In the genomic region with DNA sequence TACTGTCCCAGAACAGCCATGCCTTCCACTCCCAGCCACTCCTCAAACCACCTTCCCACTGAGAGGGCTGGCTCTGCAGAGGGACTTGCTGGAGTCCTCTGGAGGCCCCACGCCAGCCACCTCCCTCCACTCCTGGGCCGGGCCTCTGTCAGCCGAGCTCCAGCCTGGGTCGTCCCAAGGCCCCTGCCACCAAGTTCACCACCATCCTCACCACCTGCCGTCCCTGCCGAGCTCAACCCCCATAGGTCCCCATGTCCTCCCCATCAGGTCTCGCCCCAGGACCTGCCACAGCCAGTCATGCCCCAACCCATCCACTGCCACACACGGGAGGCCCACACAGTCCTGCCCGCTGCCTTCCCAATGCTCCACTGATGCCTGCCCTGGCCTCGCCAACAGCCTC, we compare ENCODE assay signal across 23 cellular contexts. TPM values are rescaled to one million over a fixed set of nuclear protein-coding genes. Genes with fewer than 3 reads are reported as not detected.
DNase-seq lines count a peak whose midpoint lies in the region; ATAC-seq, FAIRE-seq and TF ChIP-seq lines count a peak whose summit lies in the region.
"Had no signal": no experiment of that assay in that cellular context is flagged by ENCODE, and none has a peak within 500 bp of the region (broad histone marks: within the 10 kb centered on the region; RNA-seq: fewer than 3 reads in every experiment).

No MANE protein-coding gene starts in this region.

- no peak for TF ChIP-seq POLR2A in H1 (IDR thresholded peaks at IDR 0.05; ENCODE audit: control extremely low read depth in 1 of 2, low read depth in 2 of 2, low read length in 2 of 2)

- H3K9me3 ChIP-seq in HEK293 (ENCODE audit: control insufficient read depth, insufficient read depth, low read depth, low read length) (no peaks in the 10 kb centered on the region), H1 (ENCODE audit: insufficient read depth in 2 of 2, low read depth in 1 of 2, low read length in 1 of 2) (no peaks in the 10 kb centered on the region), neutrophil (no peaks in the 10 kb centered on the region)
- H3K9me3 ChIP-seq: ovary, right atrium auricular region, stomach, transverse colon had no signal

- H3K27ac ChIP-seq in HEK293 (ENCODE audit: extremely low read depth, low read depth, low read length) (no peak overlapping the region), H1 (ENCODE audit: low read depth, low read length) (no peak overlapping the region), neutrophil (peak overlapping the region; percentile 98)
- H3K27ac ChIP-seq: ovary, PC-9, right atrium auricular region, stomach, transverse colon had no signal

- peaks cover 11 to 13% of the 10 kb centered on the region in 2 donors for H3K36me3 Mint-ChIP-seq in CD14-positive monocyte
- H3K36me3 Mint-ChIP-seq in T-cell: peaks cover 4% of the 10 kb centered on the region

- H2BK15ac ChIP-seq in H1 (ENCODE audit: low read length): no peak overlapping the region

- no peaks in the 10 kb centered on the region for H3K23me2 ChIP-seq in H1 (ENCODE audit: low read depth, low read length)

- ATAC-seq in T-cell (replicated peaks in 1 of 4): no peak
- ATAC-seq: K562 had no signal

- H3K79me1 ChIP-seq in H1 (ENCODE audit: low read depth, low read length): peaks cover 30% of the 10 kb centered on the region

- H3K4me3 Mint-ChIP-seq in CD14-positive monocyte (no peak overlapping the region), T-cell (peak overlapping the region in 1 of 3 donors; percentile 30)
- H3K4me3 Mint-ChIP-seq: activated naive CD4-positive, alpha-beta T cell treated with anti-CD3 and anti-CD28 coated beads, Interleukin-2, amount 10 ng/mL, durations not matched to agents 7 days and 5 days; activated T-cell treated with anti-CD3 and anti-CD28 coated beads, Interleukin-2, amount 50 U/mL, for 4 hours; CD4-positive, alpha-beta T cell; HFFc6 had no signal

- no peak overlapping the region for H2AFZ ChIP-seq in H1 (ENCODE audit: low read length)
- H2AFZ ChIP-seq: PC-9 had no signal

- DNase-seq in CD14-positive monocyte (ENCODE audit: low spot score) (no peak), H1 (ENCODE audit: low read depth in 1 of 2, low spot score in 2 of 2) (no peak), T-cell (no peak), HCEC 1CT (no peak), RKO (ENCODE audit: low spot score) (no peak), globus pallidus (ENCODE audit: low spot score) (no peak)
- DNase-seq: activated naive CD4-positive, alpha-beta T cell treated with anti-CD3 and anti-CD28 coated beads, Interleukin-2, amount 10 ng/mL, durations not matched to agents 7 days and 5 days; activated T-cell treated with anti-CD3 and anti-CD28 coated beads, Interleukin-2, amount 50 U/mL, for 4 hours; CD4-positive, alpha-beta T cell; head of caudate nucleus; HFFc6; NCI-H1436; NCI-H446 treated with DMSO at 0.1 percent for 48 hours; ovary; PC-9; SIG-M5; stimulated activated CD4-positive, alpha-beta T cell treated with anti-CD3 and anti-CD28 coated beads, Interleukin-4, amount 100 ng/mL, for 24 hours; stomach; transverse colon had no signal

- peak overlapping the region; percentile 29 for H4K91ac ChIP-seq in H1 (replicated peaks; ENCODE audit: insufficient read length, low read length)

- TF ChIP-seq CTCF in CD14-positive monocyte (IDR thresholded peaks at IDR 0.05) (no peak), HEK293 (tag by site-specific recombination; IDR thresholded peaks at IDR 0.05) (no peak), H1 (IDR thresholded peaks at IDR 0.05; ENCODE audit: control extremely low read depth in 1 of 3, insufficient read depth in 1 of 3, low read depth in 1 of 3, low read length in 3 of 3) (no peak), neutrophil (IDR thresholded peaks at IDR 0.05) (no peak)

- POLR2A ChIA-PET in HEK293 (lab: Yijun Ruan, JAX): no interaction called here
- POLR2A ChIA-PET in H1 (lab: Charles Lee; ENCODE audit: partially characterized antibody): interaction anchor here (0.7 kb wide), 1 partner anchor 11 kb away, joined by 3 read pairs; no protein-coding TSS in a partner anchor
- POLR2A ChIA-PET in T-cell (lab: Charles Lee): interaction anchor here in 1 of 2 donors (0.6 kb wide), 1 partner anchor 9 kb away, joined by 5 read pairs; no protein-coding TSS in a partner anchor

- H4K20me1 ChIP-seq in H1 (replicated peaks in 1 of 2; ENCODE audit: control insufficient read depth in 1 of 2, insufficient read depth in 2 of 2, low read length in 2 of 2): peaks cover 10% of the 10 kb centered on the region in 2 experiments

- 91% methylated on average over 8 of the region's 10 CpGs; no CpG with 5 or more reads in 1 of the 2 experiments for WGBS in H1 (ENCODE audit: extremely low coverage in 1 of 2, insufficient coverage in 1 of 2, insufficient read length in 1 of 2, insufficient replicate concordance in 2 of 2, low coverage in 1 of 2, low lambda C conversion rate in 2 of 2, missing lambda C conversion rate in 1 of 2), 2 experiments

- no peak overlapping the region for H3K14ac ChIP-seq in H1 (ENCODE audit: insufficient read length)

- no peak for TF ChIP-seq RAD21 in H1 (IDR thresholded peaks at IDR 0.05 in 1 of 2, conservative IDR thresholded peaks at IDR 0.05 in 1 of 2; ENCODE audit: low read depth in 2 of 2, low read length in 2 of 2)

- H3K27me3 Mint-ChIP-seq in CD14-positive monocyte (ENCODE audit: low read depth in 3 of 3): peaks cover 0 to 4% (median 0%) of the 10 kb centered on the region in 3 donors
- H3K27me3 Mint-ChIP-seq in T-cell: no peaks in the 10 kb centered on the region
- H3K27me3 Mint-ChIP-seq: activated naive CD4-positive, alpha-beta T cell treated with anti-CD3 and anti-CD28 coated beads, Interleukin-2, amount 10 ng/mL, durations not matched to agents 7 days and 5 days; CD4-positive, alpha-beta T cell had no signal

- H3K23ac ChIP-seq in H1 (ENCODE audit: insufficient read length): no peak overlapping the region

- H3K4me1 ChIP-seq in HEK293 (ENCODE audit: control insufficient read depth, insufficient read depth, low read length): no peaks in the 10 kb centered on the region
- peaks cover 0 to 4% (median 0%) of the 10 kb centered on the region in 4 experiments; a peak in 2 of 7 replicates for H3K4me1 ChIP-seq in H1 (replicated peaks in 1 of 4; ENCODE audit: control insufficient read depth in 3 of 4, insufficient read depth in 4 of 4, low read length in 3 of 4)
- H3K4me1 ChIP-seq in neutrophil (ENCODE audit: control insufficient read depth in 1 of 2, insufficient read depth in 1 of 2, low read depth in 1 of 2, low read length in 1 of 2): peaks cover 40 to 41% of the 10 kb centered on the region in 2 experiments

- H3K36me3 ChIP-seq in HEK293 (ENCODE audit: control insufficient read depth in 2 of 2, insufficient read depth in 1 of 2, low read length in 2 of 2): no peaks in the 10 kb centered on the region
- no peaks in the 10 kb centered on the region; a peak in 1 of 8 replicates for H3K36me3 ChIP-seq in H1 (ENCODE audit: control insufficient read depth in 2 of 4, insufficient read depth in 4 of 4, low read length in 3 of 4)
- H3K36me3 ChIP-seq in neutrophil: no peaks in the 10 kb centered on the region
- H3K36me3 ChIP-seq: ovary, right atrium auricular region, stomach, transverse colon had no signal

- peak overlapping the region; percentile 63; the same call in 1 of the 2 replicates for H2BK5ac ChIP-seq in H1 (ENCODE audit: low read depth, low read length)

- H3K4ac ChIP-seq in H1 (replicated peaks; ENCODE audit: insufficient read length, low read depth, low read length): peak overlapping the region; percentile 14

- CTCF ChIA-PET in HEK293 (lab: Yijun Ruan, JAX) (no interaction called here), H1 (lab: Charles Lee; ENCODE audit: partially characterized antibody) (interaction anchor here (1.1 to 3.4 kb wide), 4 partner anchors 17 to 37 kb away, joined by 3 to 25 read pairs (median 6); no protein-coding TSS in a partner anchor), T-cell (lab: Charles Lee) (no interaction called here)

- no peak overlapping the region for H2BK20ac ChIP-seq in H1 (ENCODE audit: low read length)

- H3K9me3 Mint-ChIP-seq in CD14-positive monocyte (peaks cover 0 to 2% (median 0%) of the 10 kb centered on the region in 7 donors), T-cell (no peaks in the 10 kb centered on the region)
- H3K9me3 Mint-ChIP-seq: activated naive CD4-positive, alpha-beta T cell treated with anti-CD3 and anti-CD28 coated beads, Interleukin-2, amount 10 ng/mL, durations not matched to agents 7 days and 5 days; activated T-cell treated with anti-CD3 and anti-CD28 coated beads, Interleukin-2, amount 50 U/mL, for 4 hours; CD4-positive, alpha-beta T cell; HFFc6 had no signal

- no peaks in the 10 kb centered on the region for H3K27me3 ChIP-seq in H1 (replicated peaks in 1 of 4; ENCODE audit: control insufficient read depth in 3 of 4, extremely low read depth in 1 of 4, insufficient read depth in 3 of 4, low read length in 3 of 4)
- H3K27me3 ChIP-seq in neutrophil: no peaks in the 10 kb centered on the region
- H3K27me3 ChIP-seq: ovary, right atrium auricular region, stomach, transverse colon had no signal

- no peak overlapping the region for H4K5ac ChIP-seq in H1 (ENCODE audit: insufficient read length, low read depth, low read length)

- TF ChIP-seq EP300 in H1 (IDR thresholded peaks at IDR 0.05; ENCODE audit: borderline replicate concordance in 1 of 2, low read depth in 2 of 2, low read length in 2 of 2): no peak

- no peak overlapping the region for H3K18ac ChIP-seq in H1 (ENCODE audit: extremely low read depth, low read length)

- 0 out of 2 replicates have a peak overlapping the region, but pooled peaks have one; percentile 26 for H2AK5ac ChIP-seq in H1 (ENCODE audit: low read depth, low read length)

- H3K79me2 ChIP-seq in H1 (ENCODE audit: control insufficient read depth in 1 of 2, insufficient read depth in 2 of 2, low read length in 2 of 2): peaks cover 0 to 63% of the 10 kb centered on the region in 2 experiments; a peak in 2 of 4 replicates

- peak overlapping the region; percentile 9 for H4K8ac ChIP-seq in H1 (ENCODE audit: extremely low read depth, insufficient read depth, low read length)

- H3K4me1 Mint-ChIP-seq in CD14-positive monocyte (peaks cover 69% of the 10 kb centered on the region), T-cell (peaks cover 58 to 69% (median 69%) of the 10 kb centered on the region in 3 donors)

- H3K56ac ChIP-seq in H1 (replicated peaks; ENCODE audit: insufficient read length, low read depth, low read length): no peak overlapping the region

- H2BK120ac ChIP-seq in H1 (replicated peaks; ENCODE audit: low read depth, low read length): no peak overlapping the region

- H2BK12ac ChIP-seq in H1 (ENCODE audit: low read depth, low read length): peak overlapping the region; percentile 43; the same call in 1 of the 2 replicates

- H3K4me3 ChIP-seq in HEK293 (ENCODE audit: low read depth, low read length) (no peak overlapping the region), H1 (ENCODE audit: extremely low read depth in 1 of 4, insufficient read depth in 2 of 4, low read depth in 3 of 4, low read length in 4 of 4) (no peak overlapping the region), neutrophil (ENCODE audit: low read depth in 1 of 2, low read length in 1 of 2) (no peak overlapping the region)
- H3K4me3 ChIP-seq: K562, ovary, PC-9, right atrium auricular region, stomach, transverse colon had no signal

- no peak overlapping the region for H3K9ac ChIP-seq in H1 (replicated peaks in 1 of 4; ENCODE audit: extremely low read depth in 1 of 4, low read depth in 3 of 4, low read length in 3 of 4)

- intact Hi-C loops in CD14-positive monocyte (cut with micrococcal nuclease): no loop called here

- H3K4me2 ChIP-seq in H1 (ENCODE audit: insufficient read depth in 1 of 2, low read depth in 2 of 2, low read length in 2 of 2): no peak overlapping the region
- H3K4me2 ChIP-seq: PC-9 had no signal

- no peak for FAIRE-seq in H1 (lab: Jason Lieb, UNC)
- FAIRE-seq: K562 had no signal

- H3K27ac Mint-ChIP-seq in CD14-positive monocyte (peak overlapping the region; percentile 21 to 99 (median 54)), T-cell (peak overlapping the region in 1 of 2 donors; percentile 22)
- H3K27ac Mint-ChIP-seq: CD4-positive, alpha-beta T cell; HFFc6 had no signal

RNA-seq across cellular contexts. Expression of a gene that starts 39.0 kb away (rescaled TPM):
- polyA plus RNA-seq in CD14-positive monocyte (10 to 100 TPM; 57.1 to 63.0 TPM), H1 (2011; rRNA removed) (108 and 114 TPM in 2 replicates)
- 143 and 148 TPM in 2 replicates for total RNA-seq in H1 (2021; fragmentation: NEBNext Ultra II Directional; extraction: Animal tissue kit (Norgen Biotek cat#: 25700))
- polyA plus RNA-seq in H1 (2011; cell fraction: cytosol; rRNA removed): 87.6 TPM
- 123 TPM for polyA plus RNA-seq in H1 (2011; cell fraction: nucleus; rRNA removed)
- 86.3 to 118 TPM (median 110 TPM) in 4 replicates for polyA plus RNA-seq in H1 (2012, experiment 1 of 2)
- 103 TPM for polyA plus RNA-seq in H1 (2012, experiment 2 of 2)
- polyA plus RNA-seq in H1 (2013, experiment 1 of 2): 62.3 TPM
- 61.5 TPM for polyA plus RNA-seq in H1 (2013, experiment 2 of 2)
- polyA minus RNA-seq in H1 (2011; rRNA and poly(A)+ RNA removed): 278 and 326 TPM in 2 replicates
- 85.3 TPM for polyA minus RNA-seq in H1 (2011; cell fraction: cytosol; rRNA and poly(A)+ RNA removed)
- 55.2 TPM for polyA minus RNA-seq in H1 (2011; cell fraction: nucleus; rRNA and poly(A)+ RNA removed)
- 10 to 100 TPM; 28.0 to 43.0 (median 39.5) TPM for total RNA-seq in T-cell
